In the genomic region with DNA sequence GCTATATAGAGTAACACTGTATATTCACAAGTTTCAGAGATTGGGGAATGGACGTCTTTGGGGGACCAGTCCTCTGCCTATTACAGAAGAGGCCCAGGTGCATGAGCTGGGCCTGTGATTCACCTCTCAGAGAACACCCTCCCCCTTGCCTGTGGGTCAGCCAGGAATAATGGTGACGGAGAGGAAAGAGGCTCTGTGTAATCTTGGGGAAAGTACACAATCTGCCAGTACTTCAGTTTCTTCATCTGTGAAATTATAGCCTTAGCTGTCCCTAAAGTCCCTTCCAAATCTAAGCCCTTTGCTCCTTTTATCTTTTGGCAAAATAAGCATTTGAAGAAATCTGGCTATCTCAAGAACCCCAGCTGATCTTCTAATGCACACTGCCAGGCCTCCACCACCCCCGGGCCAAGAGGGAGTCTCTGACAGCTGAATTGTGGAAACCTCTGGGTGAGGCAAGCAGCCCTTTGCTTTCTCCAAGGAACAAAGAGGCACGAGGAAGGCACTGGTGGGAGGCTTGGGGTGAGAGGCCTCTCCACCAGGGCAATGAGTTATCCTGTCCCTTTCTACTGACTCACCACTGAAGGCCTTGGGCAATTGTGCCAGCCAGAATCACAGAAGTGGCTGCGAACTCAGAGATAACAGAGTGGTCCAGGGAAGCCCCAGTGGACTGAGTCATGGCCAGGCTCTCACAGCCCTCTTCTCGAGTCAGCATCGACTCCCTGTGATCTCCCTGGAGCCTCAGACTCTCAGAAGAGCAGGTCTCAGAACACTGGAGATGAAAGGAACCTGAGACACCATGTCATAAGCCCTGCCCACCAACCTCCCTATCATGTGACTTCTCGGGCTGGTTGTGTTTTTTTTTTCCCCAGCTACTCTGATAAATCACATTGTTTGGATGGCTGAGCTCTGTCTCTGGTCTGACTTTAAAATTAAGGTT, we compare ENCODE assay signal across 9 cellular contexts. TPM values are rescaled to one million over a fixed set of nuclear protein-coding genes. Genes with fewer than 3 reads are reported as not detected.
DNase-seq lines count a peak whose midpoint lies in the region; TF ChIP-seq lines count a peak whose summit lies in the region.
"Had no signal": no experiment of that assay in that cellular context is flagged by ENCODE, and none has a peak within 500 bp of the region (broad histone marks: within the 10 kb centered on the region; RNA-seq: fewer than 3 reads in every experiment).

No MANE protein-coding gene starts in this region.

- no peaks in the 10 kb centered on the region for H3K36me3 ChIP-seq in esophagus squamous epithelium
- H3K36me3 ChIP-seq in vagina = no peaks in the 10 kb centered on the region

- TF ChIP-seq CTCF in esophagus squamous epithelium (IDR thresholded peaks at IDR 0.05) (no peak), vagina (IDR thresholded peaks at IDR 0.05) (no peak)

- H3K27ac ChIP-seq in esophagus squamous epithelium (peak overlapping the region; percentile 15 to 85 (median 73)), vagina (peak overlapping the region; percentile 8)
- H3K27ac ChIP-seq: C4-2B had no signal

- H3K27me3 ChIP-seq in esophagus squamous epithelium = peaks cover 0 to 12% (median 0%) of the 10 kb centered on the region in 4 donors
- no peaks in the 10 kb centered on the region for H3K27me3 ChIP-seq in vagina

- no peak for TF ChIP-seq POLR2A in esophagus squamous epithelium (IDR thresholded peaks at IDR 0.05)
- TF ChIP-seq POLR2A in vagina (IDR thresholded peaks at IDR 0.05) = no peak

- H3K9me3 ChIP-seq in esophagus squamous epithelium = no peaks in the 10 kb centered on the region
- H3K9me3 ChIP-seq in vagina = no peaks in the 10 kb centered on the region

- H3K4me1 ChIP-seq in esophagus squamous epithelium = peaks cover 6 to 34% (median 23%) of the 10 kb centered on the region in 3 donors
- peaks cover 33% of the 10 kb centered on the region for H3K4me1 ChIP-seq in vagina

- 59 to 75% methylated on average over 6 to 8 of the region's 8 CpGs for WGBS in esophagus squamous epithelium, 2 donors

- DNase-seq in NK-92 treated with Interleukin-12 subunit alpha and Interleukin-12 subunit beta, amount 100 ng/mL, for 24 hours (lab: John Stamatoyannopoulos, UW) = peak; percentile 42
- DNase-seq in NK-92 (lab: John Stamatoyannopoulos, UW; ENCODE audit: unreplicated experiment) (no peak), NCI-H2029 (lab: John Stamatoyannopoulos, UW) (peak; percentile 57), esophagus squamous epithelium (lab: John Stamatoyannopoulos, UW) (no peak), posterior vena cava (ENCODE audit: low spot score) (peak; percentile 93), vagina (ENCODE audit: extremely low spot score in 2 of 2) (peak in 1 of 2 donors; percentile 97), cerebellar nuclear complex (lab: John Stamatoyannopoulos, UW) (no peak)
- peak; percentile 65 for DNase-seq in activated CD8-positive, alpha-beta memory T cell treated with anti-CD3 and anti-CD28 coated beads, Interleukin-2, amount 50 U/mL, for 4 hours

- H3K4me3 ChIP-seq in esophagus squamous epithelium (no peak overlapping the region), vagina (no peak overlapping the region)

- intact Hi-C loops in esophagus squamous epithelium (cut with DNase I) = no loop called here
- intact Hi-C loops in posterior vena cava (cut with DNase I) = no loop called here
- intact Hi-C loops in vagina (cut with DNase I) = loop anchor here (2.0 to 5.0 kb wide), 2 partner anchors 39 to 451 kb away; no protein-coding TSS in a partner anchor

RNA-seq across cellular contexts. Expression of a gene that starts 31.8 kb away (rescaled TPM):
- total RNA-seq in esophagus squamous epithelium = 100 to 1,000 TPM in 2 of 4 donors, 10 to 100 TPM in 2; 51.0 to 185 (median 121) TPM
- 100 to 1,000 TPM in 1 of 2 donors, 10 to 100 TPM in 1; 84.5 to 125 TPM for total RNA-seq in posterior vena cava
- total RNA-seq in vagina = 269 TPM

Comparison
In these comparisons a context has a peak if more than half of its experiments do, and no peak if none do; other contexts are left out.
1. DNase-seq: peak in NK-92 treated with Interleukin-12 subunit alpha and Interleukin-12 subunit beta, amount 100 ng/mL, for 24 hours (single experiment), NCI-H2029 (single experiment), activated CD8-positive, alpha-beta memory T cell treated with anti-CD3 and anti-CD28 coated beads, Interleukin-2, amount 50 U/mL, for 4 hours (single experiment) and posterior vena cava (single experiment); none in NK-92 (single experiment), esophagus squamous epithelium (single experiment) and cerebellar nuclear complex (0 of 2).